20 cellular contexts compared by ENCODE assay signal in the genomic region with DNA sequence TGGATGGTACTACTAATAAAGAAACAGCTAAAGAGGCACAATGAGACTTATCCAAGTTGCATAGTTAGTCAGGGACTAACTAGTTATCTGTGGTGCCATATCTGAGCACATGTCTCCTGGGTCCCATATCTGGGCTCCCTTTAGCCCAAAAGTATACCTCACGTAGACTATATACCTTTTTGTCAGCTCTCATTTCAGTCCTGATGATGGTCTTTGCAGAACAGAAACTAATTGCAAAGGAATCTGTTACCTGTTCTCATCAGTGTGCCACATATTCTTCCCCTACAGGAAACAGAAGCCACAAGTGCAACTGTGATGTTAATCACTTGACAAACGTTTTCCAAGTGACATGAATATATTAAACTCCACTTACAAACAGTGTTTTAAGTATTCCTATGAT.
DNase-seq lines count a peak whose midpoint lies in the region; ATAC-seq and TF ChIP-seq lines count a peak whose summit lies in the region.
"Had no signal": no experiment of that assay in that cellular context is flagged by ENCODE, and none has a peak within 500 bp of the region (broad histone marks: within the 10 kb centered on the region; RNA-seq: fewer than 3 reads in every experiment).

No MANE protein-coding gene starts in this region.

- peak; percentile 73 for ATAC-seq in activated naive CD8-positive, alpha-beta T cell treated with anti-CD3 and anti-CD28 coated beads, Interleukin-2, amount 10 ng/mL, durations not matched to agents 7 days and 5 days (ENCODE audit: low read depth)
- ATAC-seq in activated T-helper 17 cell treated with anti-CD3 and anti-CD28 coated beads, Interleukin-2, amount 50 U/mL, for 72 hours (replicated peaks), result peak; percentile 18
- ATAC-seq in HG03045 (IDR thresholded peaks at IDR 0.05; ENCODE audit: unreplicated experiment) (no peak), left lung (no peak)
- ATAC-seq: HepG2, Panc1 had no signal

- H3K36me3 ChIP-seq in left lung, result no peaks in the 10 kb centered on the region
- H3K36me3 ChIP-seq: BE2C, SJCRH30 had no signal

- H3K4me3 ChIP-seq in Jurkat, Clone E6-1 (ENCODE audit: low read length), result peak overlapping the region; percentile 7
- no peak overlapping the region for H3K4me3 ChIP-seq in left lung
- H3K4me3 ChIP-seq: SJCRH30 had no signal

- no peak overlapping the region for H3K4me3 Mint-ChIP-seq in activated naive CD8-positive, alpha-beta T cell treated with anti-CD3 and anti-CD28 coated beads, Interleukin-2, amount 10 ng/mL, durations not matched to agents 7 days and 5 days
- no peak overlapping the region for H3K4me3 Mint-ChIP-seq in activated naive CD8-positive, alpha-beta T cell treated with anti-CD3 and anti-CD28 coated beads for 36 hours
- no peak overlapping the region for H3K4me3 Mint-ChIP-seq in activated T-helper 17 cell treated with anti-CD3 and anti-CD28 coated beads, Interleukin-2, amount 50 U/mL, for 72 hours

- H3K4me1 ChIP-seq in left lung, result no peaks in the 10 kb centered on the region
- H3K4me1 ChIP-seq: BE2C had no signal

- H3K27ac Mint-ChIP-seq in activated naive CD8-positive, alpha-beta T cell treated with anti-CD3 and anti-CD28 coated beads, Interleukin-2, amount 10 ng/mL, durations not matched to agents 7 days and 5 days, result no peak overlapping the region
- H3K27ac Mint-ChIP-seq in activated naive CD8-positive, alpha-beta T cell treated with anti-CD3 and anti-CD28 coated beads for 36 hours, result no peak overlapping the region
- H3K27ac Mint-ChIP-seq in activated T-helper 17 cell treated with anti-CD3 and anti-CD28 coated beads, Interleukin-2, amount 50 U/mL, for 72 hours, result no peak overlapping the region
- H3K27ac Mint-ChIP-seq: CD4-positive, CD25-positive, alpha-beta regulatory T cell had no signal

- H3K4me1 Mint-ChIP-seq in activated naive CD8-positive, alpha-beta T cell treated with anti-CD3 and anti-CD28 coated beads, Interleukin-2, amount 10 ng/mL, durations not matched to agents 7 days and 5 days, result peaks cover 14% of the 10 kb centered on the region
- H3K4me1 Mint-ChIP-seq in activated naive CD8-positive, alpha-beta T cell treated with anti-CD3 and anti-CD28 coated beads for 36 hours, result peaks cover 4% of the 10 kb centered on the region
- H3K4me1 Mint-ChIP-seq in activated T-helper 17 cell treated with anti-CD3 and anti-CD28 coated beads, Interleukin-2, amount 50 U/mL, for 72 hours, result no peaks in the 10 kb centered on the region
- H3K4me1 Mint-ChIP-seq: CD4-positive, CD25-positive, alpha-beta regulatory T cell had no signal

- no peak for TF ChIP-seq CTCF in left lung (IDR thresholded peaks at IDR 0.05)

- H3K27ac ChIP-seq in left lung, result no peak overlapping the region
- H3K27ac ChIP-seq: SJCRH30 had no signal

- intact Hi-C loops in left lung (cut with DNase I), result no loop called here

- no peaks in the 10 kb centered on the region for H3K27me3 Mint-ChIP-seq in activated naive CD8-positive, alpha-beta T cell treated with anti-CD3 and anti-CD28 coated beads, Interleukin-2, amount 10 ng/mL, durations not matched to agents 7 days and 5 days
- no peaks in the 10 kb centered on the region for H3K27me3 Mint-ChIP-seq in activated naive CD8-positive, alpha-beta T cell treated with anti-CD3 and anti-CD28 coated beads for 36 hours
- no peaks in the 10 kb centered on the region for H3K27me3 Mint-ChIP-seq in activated T-helper 17 cell treated with anti-CD3 and anti-CD28 coated beads, Interleukin-2, amount 50 U/mL, for 72 hours
- H3K27me3 Mint-ChIP-seq: CD4-positive, CD25-positive, alpha-beta regulatory T cell had no signal

- no peak for DNase-seq in activated naive CD8-positive, alpha-beta T cell treated with anti-CD3 and anti-CD28 coated beads, Interleukin-2, amount 10 ng/mL, durations not matched to agents 7 days and 5 days
- DNase-seq in activated naive CD8-positive, alpha-beta T cell treated with anti-CD3 and anti-CD28 coated beads for 36 hours, result no peak
- DNase-seq in Jurkat, Clone E6-1 (ENCODE audit: low read depth, low spot score), result peak; percentile 88
- DNase-seq in left lung, result no peak
- no peak for DNase-seq in glomerular visceral epithelial cell (ENCODE audit: extremely low spot score)
- DNase-seq in NCI-H2227 treated with DMSO at 0.1 percent for 48 hours (lab: John Stamatoyannopoulos, UW), result no peak
- DNase-seq: BE2C; CD4-positive, CD25-positive, alpha-beta regulatory T cell; COR-L47; DMS153; GOT3; KG1; NCI-H1417 treated with DMSO at 0.1 percent for 48 hours; NCI-H1930; NCI-H526; SJCRH30 had no signal

- peaks cover 2% of the 10 kb centered on the region for H3K9me3 Mint-ChIP-seq in activated naive CD8-positive, alpha-beta T cell treated with anti-CD3 and anti-CD28 coated beads, Interleukin-2, amount 10 ng/mL, durations not matched to agents 7 days and 5 days
- H3K9me3 Mint-ChIP-seq in activated naive CD8-positive, alpha-beta T cell treated with anti-CD3 and anti-CD28 coated beads for 36 hours, result no peaks in the 10 kb centered on the region
- H3K9me3 Mint-ChIP-seq in activated T-helper 17 cell treated with anti-CD3 and anti-CD28 coated beads, Interleukin-2, amount 50 U/mL, for 72 hours, result no peaks in the 10 kb centered on the region

- POLR2A ChIA-PET in activated naive CD8-positive, alpha-beta T cell treated with anti-CD3 and anti-CD28 coated beads, Interleukin-2, amount 10 ng/mL, durations not matched to agents 7 days and 5 days (lab: Charles Lee), result no interaction called here

- peaks cover 0 to 5% of the 10 kb centered on the region in 2 donors for H3K9me3 ChIP-seq in left lung
- H3K9me3 ChIP-seq: BE2C had no signal

- H3K27me3 ChIP-seq in left lung, result no peaks in the 10 kb centered on the region
- H3K27me3 ChIP-seq: BE2C, SJCRH30 had no signal

- peaks cover 2% of the 10 kb centered on the region for H3K36me3 Mint-ChIP-seq in activated naive CD8-positive, alpha-beta T cell treated with anti-CD3 and anti-CD28 coated beads, Interleukin-2, amount 10 ng/mL, durations not matched to agents 7 days and 5 days
- no peaks in the 10 kb centered on the region for H3K36me3 Mint-ChIP-seq in activated naive CD8-positive, alpha-beta T cell treated with anti-CD3 and anti-CD28 coated beads for 36 hours
- H3K36me3 Mint-ChIP-seq in activated T-helper 17 cell treated with anti-CD3 and anti-CD28 coated beads, Interleukin-2, amount 50 U/mL, for 72 hours (ENCODE audit: low read depth), result no peaks in the 10 kb centered on the region
- H3K36me3 Mint-ChIP-seq: CD4-positive, CD25-positive, alpha-beta regulatory T cell had no signal

Comparison
In these comparisons a context has a peak if more than half of its experiments do, and no peak if none do; other contexts are left out.
1. ATAC-seq: peak in activated naive CD8-positive, alpha-beta T cell treated with anti-CD3 and anti-CD28 coated beads, Interleukin-2, amount 10 ng/mL, durations not matched to agents 7 days and 5 days (single experiment) and activated T-helper 17 cell treated with anti-CD3 and anti-CD28 coated beads, Interleukin-2, amount 50 U/mL, for 72 hours (single experiment); none in HG03045 (single experiment) and left lung (single experiment).